In genomic region chr1:43539726-43540434, GRCh38 we compare ENCODE assay signal across 1 cellular context.
TF ChIP-seq lines count a peak whose summit lies in the region.

No MANE protein-coding gene starts in this region.

TF ChIP-seq in GM23338, 12 proteins besides CTCF, POLR2A, EP300 and RAD21 (continued from another document):
- no peak for TF ChIP-seq REST (IDR thresholded peaks at IDR 0.05; ENCODE audit: unreplicated experiment)
- TF ChIP-seq JUNB (IDR thresholded peaks at IDR 0.05; ENCODE audit: unreplicated experiment), result no peak
- TF ChIP-seq ZNF462 (CRISPR knock-in tag; IDR thresholded peaks at IDR 0.05), result no peak
- TF ChIP-seq STAT1 (IDR thresholded peaks at IDR 0.05; ENCODE audit: unreplicated experiment), result no peak
- TF ChIP-seq POLR2AphosphoS5 (IDR thresholded peaks at IDR 0.05; ENCODE audit: low read depth), result no peak
- no peak for TF ChIP-seq EZH2 (IDR thresholded peaks at IDR 0.05; ENCODE audit: low read depth, unreplicated experiment)
- no peak for TF ChIP-seq ZNF331 (CRISPR knock-in tag; IDR thresholded peaks at IDR 0.05; ENCODE audit: low read depth)
- TF ChIP-seq, protein P1, sequence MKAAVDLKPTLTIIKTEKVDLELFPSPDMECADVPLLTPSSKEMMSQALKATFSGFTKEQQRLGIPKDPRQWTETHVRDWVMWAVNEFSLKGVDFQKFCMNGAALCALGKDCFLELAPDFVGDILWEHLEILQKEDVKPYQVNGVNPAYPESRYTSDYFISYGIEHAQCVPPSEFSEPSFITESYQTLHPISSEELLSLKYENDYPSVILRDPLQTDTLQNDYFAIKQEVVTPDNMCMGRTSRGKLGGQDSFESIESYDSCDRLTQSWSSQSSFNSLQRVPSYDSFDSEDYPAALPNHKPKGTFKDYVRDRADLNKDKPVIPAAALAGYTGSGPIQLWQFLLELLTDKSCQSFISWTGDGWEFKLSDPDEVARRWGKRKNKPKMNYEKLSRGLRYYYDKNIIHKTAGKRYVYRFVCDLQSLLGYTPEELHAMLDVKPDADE (IDR thresholded peaks at IDR 0.05), result no peak
